In the genomic region with DNA sequence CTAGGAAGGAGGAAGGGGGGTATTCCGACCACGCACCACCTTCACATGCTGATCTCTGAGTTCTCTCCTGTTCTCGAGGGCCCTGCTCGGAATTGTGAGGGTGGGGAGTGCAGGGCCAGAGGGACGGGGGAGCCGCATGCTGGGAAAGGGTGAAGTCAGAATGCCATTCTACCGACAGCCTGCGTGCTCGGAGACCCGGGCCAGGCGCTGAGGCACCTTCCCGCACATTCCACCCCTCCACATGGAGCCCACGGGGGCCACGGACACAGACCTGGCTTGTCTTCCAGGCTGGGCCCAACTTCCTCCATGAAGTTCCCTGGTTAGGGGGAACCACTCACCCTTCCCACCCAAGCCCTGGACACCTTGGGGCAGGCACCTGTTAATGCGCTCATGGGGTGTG, we compare ENCODE assay signal across 12 cellular contexts.
"Had no signal": no experiment of that assay in that cellular context is flagged by ENCODE, and none has a peak within 500 bp of the region (broad histone marks: within the 10 kb centered on the region; RNA-seq: fewer than 3 reads in every experiment).

No MANE protein-coding gene starts in this region.

- H3K4me3 ChIP-seq: cardiac muscle cell, colonic mucosa, tibial artery, vagina had no signal

- H3K36me3 ChIP-seq: cardiac muscle cell, colonic mucosa, tibial artery, vagina had no signal

- H3K4me3 Mint-ChIP-seq: activated CD4-positive, alpha-beta memory T cell treated with anti-CD3 and anti-CD28 coated beads for 36 hours; memory B cell; natural killer cell; stimulated activated naive CD8-positive, alpha-beta T cell treated with anti-CD3 and anti-CD28 coated beads, Interleukin-15, amount 100 ng/mL, for 72 hours had no signal

- FAIRE-seq: astrocyte had no signal

- H3K27ac ChIP-seq: cardiac muscle cell, colonic mucosa, tibial artery had no signal

- H3K36me3 Mint-ChIP-seq: activated CD4-positive, alpha-beta memory T cell treated with anti-CD3 and anti-CD28 coated beads for 36 hours; memory B cell; natural killer cell had no signal

- H3K9me3 ChIP-seq: colonic mucosa, tibial artery, vagina had no signal

- H3K27me3 Mint-ChIP-seq: activated CD4-positive, alpha-beta memory T cell treated with anti-CD3 and anti-CD28 coated beads for 36 hours; memory B cell; stimulated activated naive CD8-positive, alpha-beta T cell treated with anti-CD3 and anti-CD28 coated beads, Interleukin-15, amount 100 ng/mL, for 72 hours had no signal

- H3K9me3 Mint-ChIP-seq: activated CD4-positive, alpha-beta memory T cell treated with anti-CD3 and anti-CD28 coated beads for 36 hours; memory B cell; natural killer cell; stimulated activated naive CD8-positive, alpha-beta T cell treated with anti-CD3 and anti-CD28 coated beads, Interleukin-15, amount 100 ng/mL, for 72 hours had no signal

- H3K4me1 ChIP-seq: colonic mucosa had no signal

- H3K27me3 ChIP-seq: cardiac muscle cell, colonic mucosa, tibial artery, vagina had no signal

- H3K27ac Mint-ChIP-seq: activated CD4-positive, alpha-beta memory T cell treated with anti-CD3 and anti-CD28 coated beads for 36 hours; memory B cell; natural killer cell had no signal

- DNase-seq: activated CD4-positive, alpha-beta memory T cell treated with anti-CD3 and anti-CD28 coated beads for 36 hours; colonic mucosa; effector CD8-positive, alpha-beta T cell; natural killer cell; stimulated activated CD4-positive, alpha-beta T cell treated with anti-CD3 and anti-CD28 coated beads, Interleukin-4, amount 100 ng/mL, for 4 hours; stimulated activated naive CD8-positive, alpha-beta T cell treated with anti-CD3 and anti-CD28 coated beads, Interleukin-15, amount 100 ng/mL, for 72 hours; T-helper 9 cell had no signal

- ATAC-seq: natural killer cell; stimulated activated naive CD8-positive, alpha-beta T cell treated with anti-CD3 and anti-CD28 coated beads, Interleukin-15, amount 100 ng/mL, for 72 hours had no signal

- H3K4me1 Mint-ChIP-seq: memory B cell had no signal
